In genomic region chr2:54114936-54115283, GRCh38 we compare ENCODE assay signal across 9 cellular contexts. TPM values are rescaled to one million over a fixed set of nuclear protein-coding genes. Genes with fewer than 3 reads are reported as not detected.
DNase-seq lines count a peak whose midpoint lies in the region; ATAC-seq and TF ChIP-seq lines count a peak whose summit lies in the region.
"Had no signal": no experiment of that assay in that cellular context is flagged by ENCODE, and none has a peak within 500 bp of the region (broad histone marks: within the 10 kb centered on the region; RNA-seq: fewer than 3 reads in every experiment).

No MANE protein-coding gene starts in this region.

- H3K9me3 Mint-ChIP-seq in activated T-cell treated with anti-CD3 and anti-CD28 coated beads, Interleukin-2, amount 50 U/mL, for 24 hours: peaks cover 6% of the 10 kb centered on the region
- no peaks in the 10 kb centered on the region for H3K9me3 Mint-ChIP-seq in activated naive CD8-positive, alpha-beta T cell (ENCODE audit: low read depth)

- H3K9me3 ChIP-seq in tibial artery (no peaks in the 10 kb centered on the region), mucosa of descending colon (no peaks in the 10 kb centered on the region)

- intact Hi-C loops in tibial artery (cut with DNase I; ENCODE audit: low total_unique reads) (loop anchor here (10.0 kb wide), 1 partner anchor 610 kb away; the partner anchor contains the start of gene EML6), mucosa of descending colon (cut with DNase I, micrococcal nuclease) (no loop called here)

- H3K27ac Mint-ChIP-seq in activated T-cell treated with anti-CD3 and anti-CD28 coated beads, Interleukin-2, amount 50 U/mL, for 24 hours: peak overlapping the region; percentile 99
- H3K27ac Mint-ChIP-seq in activated naive CD8-positive, alpha-beta T cell: peak overlapping the region; percentile 99

- no peak for TF ChIP-seq CTCF in kidney epithelial cell (IDR thresholded peaks at IDR 0.05; ENCODE audit: insufficient read depth, low read length, poor library complexity, severe bottlenecking)
- no peak for TF ChIP-seq CTCF in tibial artery (IDR thresholded peaks at IDR 0.05)
- no peak for TF ChIP-seq CTCF in mucosa of descending colon (IDR thresholded peaks at IDR 0.05)

- H3K36me3 Mint-ChIP-seq in activated T-cell treated with anti-CD3 and anti-CD28 coated beads, Interleukin-2, amount 50 U/mL, for 24 hours (ENCODE audit: low read depth): peaks cover 35% of the 10 kb centered on the region
- H3K36me3 Mint-ChIP-seq in activated naive CD8-positive, alpha-beta T cell: peaks cover 17% of the 10 kb centered on the region

- H3K27me3 Mint-ChIP-seq in activated T-cell treated with anti-CD3 and anti-CD28 coated beads, Interleukin-2, amount 50 U/mL, for 24 hours: no peaks in the 10 kb centered on the region
- no peaks in the 10 kb centered on the region for H3K27me3 Mint-ChIP-seq in activated naive CD8-positive, alpha-beta T cell

- no peaks in the 10 kb centered on the region for H3K36me3 ChIP-seq in kidney epithelial cell (ENCODE audit: control insufficient read depth, insufficient read depth, low read length)
- H3K36me3 ChIP-seq in tibial artery: no peaks in the 10 kb centered on the region
- H3K36me3 ChIP-seq in mucosa of descending colon (ENCODE audit: low read depth): no peaks in the 10 kb centered on the region

- H3K4me3 ChIP-seq in kidney epithelial cell (ENCODE audit: low read depth, low read length): peak overlapping the region; percentile 92
- peak overlapping the region; percentile 72 to 74 for H3K4me3 ChIP-seq in tibial artery
- H3K4me3 ChIP-seq in mucosa of descending colon: no peak overlapping the region

- DNase-seq in activated T-cell treated with anti-CD3 and anti-CD28 coated beads, Interleukin-2, amount 50 U/mL, for 24 hours: no peak
- no peak for DNase-seq in activated T-cell treated with anti-CD3 and anti-CD28 coated beads for 4 hours
- DNase-seq in kidney epithelial cell (ENCODE audit: low read depth): no peak
- DNase-seq in tibial artery: no peak
- no peak for DNase-seq in mucosa of descending colon
- no peak for DNase-seq in NCI-H187 (lab: John Stamatoyannopoulos, UW)
- DNase-seq: stimulated activated CD4-positive, alpha-beta T cell treated with anti-CD3 and anti-CD28 coated beads, Interleukin-1b, Interleukin-23, amount 100 ng/mL, for 48 hours had no signal

- H3K4me1 ChIP-seq in tibial artery (peaks cover 0 to 5% (median 2%) of the 10 kb centered on the region in 4 donors), mucosa of descending colon (ENCODE audit: low read depth) (no peaks in the 10 kb centered on the region)

- H3K4me1 Mint-ChIP-seq in activated T-cell treated with anti-CD3 and anti-CD28 coated beads, Interleukin-2, amount 50 U/mL, for 24 hours (ENCODE audit: low read depth): peaks cover 17% of the 10 kb centered on the region
- peaks cover 19% of the 10 kb centered on the region for H3K4me1 Mint-ChIP-seq in activated naive CD8-positive, alpha-beta T cell (ENCODE audit: low read depth)

- peak overlapping the region; percentile 98 for H3K27ac ChIP-seq in tibial artery

- no peak for ATAC-seq in mucosa of descending colon
- ATAC-seq in GM21619 (IDR thresholded peaks at IDR 0.05; ENCODE audit: unreplicated experiment): no peak

- no peaks in the 10 kb centered on the region for H3K27me3 ChIP-seq in kidney epithelial cell (ENCODE audit: control insufficient read depth, insufficient read depth, low read length)
- H3K27me3 ChIP-seq in tibial artery: no peaks in the 10 kb centered on the region

- peak overlapping the region; percentile 91 for H3K4me3 Mint-ChIP-seq in activated T-cell treated with anti-CD3 and anti-CD28 coated beads, Interleukin-2, amount 50 U/mL, for 24 hours
- H3K4me3 Mint-ChIP-seq in activated naive CD8-positive, alpha-beta T cell: peak overlapping the region; percentile 95

RNA-seq across cellular contexts. Expression of gene ACYP2, which starts 0.5 kb away (rescaled TPM):
- 7.7 and 10.3 TPM in 2 replicates for total RNA-seq in kidney epithelial cell
- total RNA-seq in mucosa of descending colon: 10 to 100 TPM; 10.7 to 17.8 (median 13.8) TPM
